ENCODE assay signal across 16 cellular contexts in the genomic region with DNA sequence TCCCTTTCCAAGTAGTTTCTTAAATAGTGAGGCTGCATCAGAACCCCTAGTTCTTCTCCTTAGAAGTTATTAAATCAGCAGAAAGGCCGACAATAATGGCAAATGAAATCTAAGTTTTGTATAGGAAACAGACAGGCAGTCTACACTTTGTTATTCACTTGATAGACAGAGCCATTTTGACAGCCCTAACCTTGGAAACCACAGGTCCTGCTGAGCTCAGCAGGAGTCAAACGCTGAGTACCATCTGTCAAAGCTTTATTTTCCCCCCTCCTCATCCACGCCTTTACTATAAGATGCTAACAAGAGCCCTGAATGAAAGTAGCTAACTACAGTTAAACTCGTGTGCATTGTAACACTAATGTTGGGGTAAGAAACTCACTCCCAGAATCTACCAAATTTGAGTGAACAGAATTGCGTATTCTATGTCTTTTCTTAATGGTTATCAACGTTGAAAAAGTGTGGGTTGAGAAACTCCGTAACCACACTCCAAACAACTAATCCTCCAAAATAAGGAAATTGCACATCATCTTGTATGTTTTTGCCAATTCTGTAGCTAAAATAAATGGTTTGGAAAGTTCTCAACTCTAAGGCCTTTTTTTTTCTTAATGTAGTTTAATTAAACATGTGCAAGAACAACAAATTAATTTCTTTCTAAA.
DNase-seq lines count a peak whose midpoint lies in the region; ATAC-seq, FAIRE-seq and TF ChIP-seq lines count a peak whose summit lies in the region.
"Had no signal": no experiment of that assay in that cellular context is flagged by ENCODE, and none has a peak within 500 bp of the region (broad histone marks: within the 10 kb centered on the region; RNA-seq: fewer than 3 reads in every experiment).

No MANE protein-coding gene starts in this region.

- no peaks in the 10 kb centered on the region for H3K9me3 Mint-ChIP-seq in type B pancreatic cell
- H3K9me3 Mint-ChIP-seq in activated CD8-positive, alpha-beta memory T cell treated with anti-CD3 and anti-CD28 coated beads, Interleukin-2, amount 10 ng/mL, durations not matched to agents 7 days and 5 days (ENCODE audit: low read depth): no peaks in the 10 kb centered on the region
- no peaks in the 10 kb centered on the region for H3K9me3 Mint-ChIP-seq in activated naive CD4-positive, alpha-beta T cell treated with anti-CD3 and anti-CD28 coated beads for 36 hours
- H3K9me3 Mint-ChIP-seq: activated naive CD4-positive, alpha-beta T cell treated with anti-CD3 and anti-CD28 coated beads, Interleukin-2, amount 50 U/mL, for 72 hours had no signal

- H2AFZ ChIP-seq in K562 (ENCODE audit: low read depth, low read length): no peak overlapping the region

- DNase-seq in left ventricle myocardium inferior (no peak), Right ventricle myocardium inferior (ENCODE audit: missing footprints) (no peak), NCI-H524 (lab: John Stamatoyannopoulos, UW) (peak; percentile 82 to 96), K562 (ENCODE audit: extremely low read depth in 1 of 4, low spot score in 3 of 4) (no peak), type B pancreatic cell (ENCODE audit: extremely low spot score, unreplicated experiment) (no peak), NCI-H2029 treated with DMSO at 0.1 percent for 48 hours (lab: John Stamatoyannopoulos, UW) (no peak)
- DNase-seq in activated CD8-positive, alpha-beta memory T cell treated with anti-CD3 and anti-CD28 coated beads, Interleukin-2, amount 10 ng/mL, durations not matched to agents 7 days and 5 days: no peak
- no peak for DNase-seq in activated naive CD4-positive, alpha-beta T cell treated with anti-CD3 and anti-CD28 coated beads for 36 hours
- DNase-seq: activated CD4-positive, CD25-positive, alpha-beta regulatory T cell treated with anti-CD3 and anti-CD28 coated beads, Interleukin-2, amount 50 U/mL, for 72 hours; H7; stimulated activated CD4-positive, alpha-beta T cell treated with anti-CD3 and anti-CD28 coated beads, Interleukin-15, amount 100 ng/mL, for 24 hours had no signal

- H3K36me3 Mint-ChIP-seq in type B pancreatic cell: no peaks in the 10 kb centered on the region
- no peaks in the 10 kb centered on the region for H3K36me3 Mint-ChIP-seq in activated CD8-positive, alpha-beta memory T cell treated with anti-CD3 and anti-CD28 coated beads, Interleukin-2, amount 10 ng/mL, durations not matched to agents 7 days and 5 days
- no peaks in the 10 kb centered on the region for H3K36me3 Mint-ChIP-seq in activated naive CD4-positive, alpha-beta T cell treated with anti-CD3 and anti-CD28 coated beads for 36 hours (ENCODE audit: low read depth)
- H3K36me3 Mint-ChIP-seq: activated naive CD4-positive, alpha-beta T cell treated with anti-CD3 and anti-CD28 coated beads, Interleukin-2, amount 50 U/mL, for 72 hours had no signal

- in situ Hi-C loops in K562 (cut with MboI): no loop called here

- peak overlapping the region; percentile 4 for H3K27ac ChIP-seq in left ventricle myocardium inferior (replicated peaks)
- no peak overlapping the region for H3K27ac ChIP-seq in K562 (ENCODE audit: extremely low read depth, low read depth, low read length)
- H3K27ac ChIP-seq: A549, HL-60, prostate gland had no signal

- no peaks in the 10 kb centered on the region for H3K9me1 ChIP-seq in K562 (ENCODE audit: control insufficient read depth, insufficient read depth, low read length)

- no peaks in the 10 kb centered on the region for H4K20me1 ChIP-seq in K562 (replicated peaks; ENCODE audit: control insufficient read depth, insufficient read depth, low read length)

- H3K4me3 ChIP-seq in left ventricle myocardium inferior: no peak overlapping the region
- no peak overlapping the region for H3K4me3 ChIP-seq in K562
- H3K4me3 ChIP-seq: A549, prostate gland had no signal

- no peaks in the 10 kb centered on the region for H3K79me2 ChIP-seq in K562 (ENCODE audit: control insufficient read depth, insufficient read depth, low read length)

- BruUV-seq in K562 (replicated peaks; lab: Mats Ljungman, UMichigan): no TSS peak

- TF ChIP-seq RAD21 in K562 (CRISPR knock-in tag; conservative IDR thresholded peaks at IDR 0.05 in 1 of 2, IDR thresholded peaks at IDR 0.05 in 1 of 2): no peak

- TF ChIP-seq CTCF in left ventricle myocardium inferior (IDR thresholded peaks at IDR 0.05; ENCODE audit: borderline replicate concordance) (no peak), K562 (IDR thresholded peaks at IDR 0.05 in 2 of 3, conservative IDR thresholded peaks at IDR 0.05 in 1 of 3; ENCODE audit: insufficient read depth in 2 of 3, low read depth in 1 of 3, low read length in 3 of 3) (no peak), type B pancreatic cell (conservative IDR thresholded peaks at IDR 0.05) (no peak)

- WGBS in K562 (ENCODE audit: insufficient coverage, low coverage, missing lambda C conversion rate): 6% methylated on average over 7 of the region's 7 CpGs

- H3K4me2 ChIP-seq in K562 (ENCODE audit: insufficient read depth, low read length): no peak overlapping the region
- H3K4me2 ChIP-seq: A549 had no signal

- no peak for TF ChIP-seq POLR2A in K562 (conservative IDR thresholded peaks at IDR 0.05)

- CTCF ChIA-PET in K562 (lab: Yijun Ruan, JAX; ENCODE audit: low intra/inter-chr PET ratio): no interaction called here
- CTCF ChIA-PET in activated CD8-positive, alpha-beta memory T cell treated with anti-CD3 and anti-CD28 coated beads, Interleukin-2, amount 10 ng/mL, durations not matched to agents 7 days and 5 days (lab: Charles Lee): no interaction called here
- CTCF ChIA-PET in activated naive CD4-positive, alpha-beta T cell treated with anti-CD3 and anti-CD28 coated beads for 36 hours (lab: Charles Lee): interaction anchor here (1.2 kb wide), 1 partner anchor 295 kb away, joined by 3 read pairs; no protein-coding TSS in a partner anchor

- no peak for ATAC-seq in Right ventricle myocardium inferior
- no peak for ATAC-seq in K562
- no peak for ATAC-seq in activated CD8-positive, alpha-beta memory T cell treated with anti-CD3 and anti-CD28 coated beads, Interleukin-2, amount 10 ng/mL, durations not matched to agents 7 days and 5 days
- ATAC-seq: A549; activated naive CD4-positive, alpha-beta T cell treated with anti-CD3 and anti-CD28 coated beads, Interleukin-2, amount 50 U/mL, for 72 hours had no signal

- H3K4me3 Mint-ChIP-seq in type B pancreatic cell: peak overlapping the region; percentile 4
- H3K4me3 Mint-ChIP-seq in activated CD8-positive, alpha-beta memory T cell treated with anti-CD3 and anti-CD28 coated beads, Interleukin-2, amount 10 ng/mL, durations not matched to agents 7 days and 5 days: no peak overlapping the region
- no peak overlapping the region for H3K4me3 Mint-ChIP-seq in activated naive CD4-positive, alpha-beta T cell treated with anti-CD3 and anti-CD28 coated beads for 36 hours

- peaks cover 14% of the 10 kb centered on the region for H3K4me1 Mint-ChIP-seq in type B pancreatic cell (ENCODE audit: unreplicated experiment)
- H3K4me1 Mint-ChIP-seq in activated CD8-positive, alpha-beta memory T cell treated with anti-CD3 and anti-CD28 coated beads, Interleukin-2, amount 10 ng/mL, durations not matched to agents 7 days and 5 days: no peaks in the 10 kb centered on the region
- H3K4me1 Mint-ChIP-seq in activated naive CD4-positive, alpha-beta T cell treated with anti-CD3 and anti-CD28 coated beads for 36 hours (ENCODE audit: low read depth): no peaks in the 10 kb centered on the region

- peak; percentile 23 for FAIRE-seq in K562 (lab: Jason Lieb, UNC)
- FAIRE-seq: islet of Langerhans had no signal

- H3K27me3 Mint-ChIP-seq in type B pancreatic cell: peaks cover 53% of the 10 kb centered on the region
- no peaks in the 10 kb centered on the region for H3K27me3 Mint-ChIP-seq in activated CD8-positive, alpha-beta memory T cell treated with anti-CD3 and anti-CD28 coated beads, Interleukin-2, amount 10 ng/mL, durations not matched to agents 7 days and 5 days
- peaks cover 4% of the 10 kb centered on the region for H3K27me3 Mint-ChIP-seq in activated naive CD4-positive, alpha-beta T cell treated with anti-CD3 and anti-CD28 coated beads for 36 hours (ENCODE audit: low read depth)

- no peaks in the 10 kb centered on the region for H3K27me3 ChIP-seq in left ventricle myocardium inferior (ENCODE audit: low read depth)
- H3K27me3 ChIP-seq in K562 (ENCODE audit: control insufficient read depth in 2 of 2, insufficient read depth in 2 of 2, low read length in 2 of 2): no peaks in the 10 kb centered on the region

- no peaks in the 10 kb centered on the region for H3K9me3 ChIP-seq in left ventricle myocardium inferior (replicated peaks)
- H3K9me3 ChIP-seq in K562 (replicated peaks; ENCODE audit: control insufficient read depth, insufficient read depth, low read depth, low read length): no peaks in the 10 kb centered on the region
- H3K9me3 ChIP-seq: A549, prostate gland had no signal

- H3K4me1 ChIP-seq in left ventricle myocardium inferior (peaks cover 5% of the 10 kb centered on the region), K562 (replicated peaks in 1 of 2; ENCODE audit: control insufficient read depth in 2 of 2, insufficient read depth in 2 of 2, low read length in 2 of 2) (no peaks in the 10 kb centered on the region)
- H3K4me1 ChIP-seq: prostate gland had no signal

- intact Hi-C loops in left ventricle myocardium inferior (cut with micrococcal nuclease): loop anchor here (10.0 kb wide), 1 partner anchor 299 kb away; no protein-coding TSS in a partner anchor
- intact Hi-C loops in Right ventricle myocardium inferior (cut with DNase I): no loop called here
- intact Hi-C loops in K562 (cut with micrococcal nuclease): no loop called here
- intact Hi-C loops in activated naive CD4-positive, alpha-beta T cell treated with anti-CD3 and anti-CD28 coated beads for 36 hours (cut with micrococcal nuclease): loop anchor here (10.0 kb wide), 1 partner anchor 229 kb away; no protein-coding TSS in a partner anchor

- H3K27ac Mint-ChIP-seq in type B pancreatic cell: no peak overlapping the region
- H3K27ac Mint-ChIP-seq in activated CD8-positive, alpha-beta memory T cell treated with anti-CD3 and anti-CD28 coated beads, Interleukin-2, amount 10 ng/mL, durations not matched to agents 7 days and 5 days: no peak overlapping the region
- no peak overlapping the region for H3K27ac Mint-ChIP-seq in activated naive CD4-positive, alpha-beta T cell treated with anti-CD3 and anti-CD28 coated beads for 36 hours
- H3K27ac Mint-ChIP-seq: activated naive CD4-positive, alpha-beta T cell treated with anti-CD3 and anti-CD28 coated beads, Interleukin-2, amount 50 U/mL, for 72 hours had no signal

- POLR2A ChIA-PET in K562 (lab: Yijun Ruan, JAX): no interaction called here

- no peak overlapping the region for H3K9ac ChIP-seq in K562 (ENCODE audit: insufficient read depth in 1 of 2, low read depth in 2 of 2, low read length in 2 of 2)

- H3K36me3 ChIP-seq in left ventricle myocardium inferior (no peaks in the 10 kb centered on the region), K562 (ENCODE audit: control insufficient read depth, insufficient read depth, low read length) (no peaks in the 10 kb centered on the region)
- H3K36me3 ChIP-seq: prostate gland had no signal

- TF ChIP-seq EP300 in K562 (IDR thresholded peaks at IDR 0.05; ENCODE audit: low read length): no peak

TF ChIP-seq in K562, 482 proteins besides CTCF, POLR2A, EP300 and RAD21:
- no peak for TF ChIP-seq TCF3 (CRISPR knock-in tag; IDR thresholded peaks at IDR 0.05)
- no peak for TF ChIP-seq CHD4 (IDR thresholded peaks at IDR 0.05; ENCODE audit: insufficient read depth, insufficient replicate concordance, low read depth, low read length, poor library complexity, severe bottlenecking)
TF ChIP-seq in K562: peak in this region for 0.

Comparison
In these comparisons a context has a peak if more than half of its experiments do, and no peak if none do; other contexts are left out.
1. intact Hi-C loops: an anchor here in left ventricle myocardium inferior (10.0 kb wide) and activated naive CD4-positive, alpha-beta T cell treated with anti-CD3 and anti-CD28 coated beads for 36 hours (10.0 kb wide); none called in Right ventricle myocardium inferior and K562.
2. DNase-seq: peak in NCI-H524 (2 of 2); none in left ventricle myocardium inferior (single experiment), Right ventricle myocardium inferior (single experiment), K562 (0 of 4), type B pancreatic cell (single experiment), activated CD8-positive, alpha-beta memory T cell treated with anti-CD3 and anti-CD28 coated beads, Interleukin-2, amount 10 ng/mL, durations not matched to agents 7 days and 5 days (single experiment), activated naive CD4-positive, alpha-beta T cell treated with anti-CD3 and anti-CD28 coated beads for 36 hours (single experiment) and NCI-H2029 treated with DMSO at 0.1 percent for 48 hours (single experiment).